In the genomic region with DNA sequence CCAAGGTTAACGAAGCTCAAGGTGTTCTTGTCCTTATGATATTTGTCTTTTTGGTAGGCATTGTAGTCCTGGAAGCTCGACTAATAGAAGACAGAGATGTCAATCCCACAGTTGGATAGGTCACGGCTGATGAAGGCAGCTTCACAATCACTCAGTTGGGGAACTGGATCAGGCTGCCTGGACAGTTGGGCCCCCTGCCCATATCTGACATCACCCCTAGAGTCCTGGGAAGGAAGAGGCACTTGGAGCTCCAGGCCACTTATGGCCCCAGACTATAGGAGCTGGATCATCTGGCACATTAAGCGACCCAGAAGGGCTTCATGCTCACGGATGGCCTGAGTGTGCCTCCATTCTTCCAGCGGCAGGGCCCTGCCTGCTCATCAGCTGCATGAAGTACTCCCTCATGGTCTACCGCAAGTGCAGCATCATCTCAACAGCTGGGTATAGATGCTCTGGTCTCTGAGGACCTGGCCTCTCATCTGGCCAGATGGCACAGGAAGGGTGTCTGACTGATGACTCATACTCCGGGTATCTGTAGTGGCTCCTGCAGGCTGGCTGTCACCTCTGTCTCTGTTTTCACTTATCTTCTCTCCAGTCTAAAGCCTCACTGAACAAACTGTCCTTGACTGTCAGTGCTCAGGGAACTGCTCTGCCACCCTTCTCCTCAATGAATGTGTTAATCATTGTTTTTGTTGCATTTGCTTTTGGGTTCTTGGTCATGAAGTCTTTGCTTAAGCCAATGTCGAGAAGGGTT, we compare ENCODE assay signal across 1 cellular context.
TF ChIP-seq lines count a peak whose summit lies in the region.

No MANE protein-coding gene starts in this region.

TF ChIP-seq in GM12878, 131 proteins besides CTCF, POLR2A, EP300 and RAD21:
- TF ChIP-seq POLR2AphosphoS2 (IDR thresholded peaks at IDR 0.05; ENCODE audit: low read depth, low read length) (no peak), STAT1 (conservative IDR thresholded peaks at IDR 0.05) (no peak), RELA (IDR thresholded peaks at IDR 0.05; ENCODE audit: borderline replicate concordance, partially characterized antibody) (no peak), CREM (IDR thresholded peaks at IDR 0.05; ENCODE audit: low read depth) (no peak), PAX8 (IDR thresholded peaks at IDR 0.05) (no peak), SIN3A (IDR thresholded peaks at IDR 0.05; ENCODE audit: low read depth, low read length) (no peak), SMAD5 (IDR thresholded peaks at IDR 0.05; ENCODE audit: low read depth) (no peak), CEBPZ (IDR thresholded peaks at IDR 0.05; ENCODE audit: low read depth, low read length) (no peak), RELB (IDR thresholded peaks at IDR 0.05; ENCODE audit: low read depth) (no peak), SIX5 (IDR thresholded peaks at IDR 0.05; ENCODE audit: low read depth, low read length, severe bottlenecking) (no peak), GABPA (IDR thresholded peaks at IDR 0.05; ENCODE audit: low read depth) (no peak), ZBTB33 (IDR thresholded peaks at IDR 0.05) (no peak), MTA2 (IDR thresholded peaks at IDR 0.05; ENCODE audit: low read depth) (no peak), NFYA (IDR thresholded peaks at IDR 0.05; ENCODE audit: borderline replicate concordance, low read depth, low read length) (no peak), FOXK2 (IDR thresholded peaks at IDR 0.05) (no peak), ZNF207 (IDR thresholded peaks at IDR 0.05; ENCODE audit: borderline replicate concordance) (no peak), ZNF622 (IDR thresholded peaks at IDR 0.05) (no peak), TCF7 (IDR thresholded peaks at IDR 0.05; ENCODE audit: borderline replicate concordance) (no peak), CBX5 (IDR thresholded peaks at IDR 0.05; ENCODE audit: low read depth) (no peak)
- TF ChIP-seq, protein P1, sequence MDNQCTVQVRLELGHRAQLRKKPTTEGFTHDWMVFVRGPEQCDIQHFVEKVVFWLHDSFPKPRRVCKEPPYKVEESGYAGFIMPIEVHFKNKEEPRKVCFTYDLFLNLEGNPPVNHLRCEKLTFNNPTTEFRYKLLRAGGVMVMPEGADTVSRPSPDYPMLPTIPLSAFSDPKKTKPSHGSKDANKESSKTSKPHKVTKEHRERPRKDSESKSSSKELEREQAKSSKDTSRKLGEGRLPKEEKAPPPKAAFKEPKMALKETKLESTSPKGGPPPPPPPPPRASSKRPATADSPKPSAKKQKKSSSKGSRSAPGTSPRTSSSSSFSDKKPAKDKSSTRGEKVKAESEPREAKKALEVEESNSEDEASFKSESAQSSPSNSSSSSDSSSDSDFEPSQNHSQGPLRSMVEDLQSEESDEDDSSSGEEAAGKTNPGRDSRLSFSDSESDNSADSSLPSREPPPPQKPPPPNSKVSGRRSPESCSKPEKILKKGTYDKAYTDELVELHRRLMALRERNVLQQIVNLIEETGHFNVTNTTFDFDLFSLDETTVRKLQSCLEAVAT (IDR thresholded peaks at IDR 0.05), result no peak
